ENCODE assay signal across 16 cellular contexts in genomic region chr5:2206244-2207108, GRCh38.
A peak's percentile ranks its signal among the peaks of the same experiment; 100 is the strongest.
DNase-seq lines count a peak whose midpoint lies in the region; ATAC-seq and TF ChIP-seq lines count a peak whose summit lies in the region.
"Had no signal": no experiment of that assay in that cellular context is flagged by ENCODE, and none has a peak within 500 bp of the region (broad histone marks: within the 10 kb centered on the region; RNA-seq: fewer than 3 reads in every experiment).

No MANE protein-coding gene starts in this region.

- no peak overlapping the region for H3K9ac ChIP-seq in HUES64 (ENCODE audit: low read depth, low read length)
- H3K9ac ChIP-seq: KMS-11 had no signal

- H3K27ac ChIP-seq in HUES64 (ENCODE audit: low read depth, low read length) (peak overlapping the region; percentile 58; the same call in 1 of the 2 replicates), coronary artery (no peak overlapping the region), mesodermal cell (ENCODE audit: low read depth, low read length, severe bottlenecking) (peak overlapping the region; percentile 66), body of pancreas (no peak overlapping the region)
- H3K27ac ChIP-seq: KMS-11 had no signal

- intact Hi-C loops in body of pancreas (cut with DNase I) = no loop called here

- DNase-seq in coronary artery (ENCODE audit: low spot score) (peak; percentile 26), retina (peak; percentile 70), body of pancreas (no peak)
- DNase-seq: COR-L47, NCI-H1048, NCI-H1436 treated with DMSO at 0.1 percent for 48 hours, NCI-H2029 treated with DMSO at 0.1 percent for 48 hours, NCI-H2171 treated with DMSO at 0.1 percent for 48 hours, NCI-H446 treated with DMSO at 0.1 percent for 48 hours, NCI-H774, PC-3 had no signal

- H3K36me3 ChIP-seq in HUES64 (ENCODE audit: insufficient read depth, low read length) (no peaks in the 10 kb centered on the region), mesodermal cell (ENCODE audit: control insufficient read depth, insufficient read depth, low read length) (no peaks in the 10 kb centered on the region), body of pancreas (replicated peaks in 1 of 2; ENCODE audit: insufficient read depth in 1 of 2, low read depth in 2 of 2) (no peaks in the 10 kb centered on the region)

- no peaks in the 10 kb centered on the region for H3K9me3 ChIP-seq in HUES64 (ENCODE audit: insufficient read depth, low read depth, low read length)
- no peaks in the 10 kb centered on the region for H3K9me3 ChIP-seq in mesodermal cell (ENCODE audit: control insufficient read depth, low read length)
- no peaks in the 10 kb centered on the region for H3K9me3 ChIP-seq in body of pancreas

- TF ChIP-seq CTCF in coronary artery (IDR thresholded peaks at IDR 0.05) (no peak), body of pancreas (IDR thresholded peaks at IDR 0.05) (no peak)

- H3K4me1 ChIP-seq in HUES64 (ENCODE audit: insufficient read depth, low read length) = peaks cover 23% of the 10 kb centered on the region
- H3K4me1 ChIP-seq in mesodermal cell (ENCODE audit: control insufficient read depth, insufficient read depth, low read length, poor library complexity, severe bottlenecking) = no peaks in the 10 kb centered on the region
- H3K4me1 ChIP-seq in body of pancreas = no peaks in the 10 kb centered on the region

- H3K27me3 ChIP-seq in HUES64 (ENCODE audit: insufficient read depth, low read length) = peaks cover 5% of the 10 kb centered on the region; the same call in 1 of the 2 replicates
- H3K27me3 ChIP-seq in body of pancreas = peaks cover 0 to 4% of the 10 kb centered on the region in 2 donors

- no peak for ATAC-seq in GM21576 (IDR thresholded peaks at IDR 0.05; ENCODE audit: unreplicated experiment)
- no peak for ATAC-seq in GM21423 (IDR thresholded peaks at IDR 0.05; ENCODE audit: unreplicated experiment)
- no peak for ATAC-seq in body of pancreas
- ATAC-seq: PC-3 had no signal

- WGBS in HUES64 = 72% methylated on average over 27 of the region's 28 CpGs
- 73 to 80% methylated on average over 15 to 16 of the region's 28 CpGs for WGBS in mesodermal cell (ENCODE audit: insufficient coverage in 2 of 2), 2 experiments
- 68 to 73% methylated on average over 24 to 26 of the region's 28 CpGs for WGBS in body of pancreas, 2 donors

- H3K4me3 ChIP-seq in HUES64 (ENCODE audit: low read length) (no peak overlapping the region), coronary artery (no peak overlapping the region), mesodermal cell (ENCODE audit: extremely low read depth, insufficient read depth, low read length, poor library complexity, severe bottlenecking) (no peak overlapping the region), body of pancreas (no peak overlapping the region)

- no peak for TF ChIP-seq POLR2A in body of pancreas (IDR thresholded peaks at IDR 0.05)

Comparison
In these comparisons a context has a peak if more than half of its experiments do, and no peak if none do; other contexts are left out.
1. H3K27ac ChIP-seq: peak in HUES64 (single experiment) and mesodermal cell (single experiment); none in coronary artery (0 of 2) and body of pancreas (0 of 4).
2. DNase-seq: peak in coronary artery (single experiment) and retina (single experiment); none in body of pancreas (0 of 4).